In genomic region chr4:88441696-88442095, GRCh38 we compare ENCODE assay signal across 16 cellular contexts. TPM values are rescaled to one million over a fixed set of nuclear protein-coding genes. Genes with fewer than 3 reads are reported as not detected.
A peak's percentile ranks its signal among the peaks of the same experiment; 100 is the strongest.
DNase-seq lines count a peak whose midpoint lies in the region; ATAC-seq and TF ChIP-seq lines count a peak whose summit lies in the region.
"Had no signal": no experiment of that assay in that cellular context is flagged by ENCODE, and none has a peak within 500 bp of the region (broad histone marks: within the 10 kb centered on the region; RNA-seq: fewer than 3 reads in every experiment).

No MANE protein-coding gene starts in this region.

- H3K27me3 ChIP-seq in CD4-positive, CD25-positive, alpha-beta regulatory T cell (ENCODE audit: control insufficient read depth, insufficient read depth, low read length) = no peaks in the 10 kb centered on the region
- H3K27me3 ChIP-seq in CD8-positive, alpha-beta T cell (ENCODE audit: insufficient read depth, low read length) = no peaks in the 10 kb centered on the region
- H3K27me3 ChIP-seq: BLaER1 treated with 17β-estradiol and CSF1 and Interleukin-3, amounts not matched to agents 10 nM and 100 nM had no signal

- H3K36me3 ChIP-seq in CD4-positive, CD25-positive, alpha-beta regulatory T cell (ENCODE audit: control insufficient read depth, insufficient read depth, low read length) = peaks cover 51% of the 10 kb centered on the region
- peaks cover 13% of the 10 kb centered on the region for H3K36me3 ChIP-seq in CD8-positive, alpha-beta T cell (ENCODE audit: insufficient read depth, low read length)

- peaks cover 0 to 7% (median 2%) of the 10 kb centered on the region in 4 donors for H3K4me1 Mint-ChIP-seq in CD4-positive, CD25-positive, alpha-beta regulatory T cell
- no peaks in the 10 kb centered on the region for H3K4me1 Mint-ChIP-seq in CD8-positive, alpha-beta T cell (ENCODE audit: low read depth)
- H3K4me1 Mint-ChIP-seq in effector memory CD8-positive, alpha-beta T cell (ENCODE audit: low read depth in 2 of 2) = peaks cover 0 to 7% of the 10 kb centered on the region in 2 donors
- H3K4me1 Mint-ChIP-seq in stimulated activated memory B cell treated with anti-CD40 and anti-IgM and Interleukin-4, amounts not matched to agents 10 μg/mL and 1 μg/mL and 100 μg/mL, for 72 hours = no peaks in the 10 kb centered on the region

- peaks cover 46% of the 10 kb centered on the region for H3K36me3 Mint-ChIP-seq in CD4-positive, CD25-positive, alpha-beta regulatory T cell
- H3K36me3 Mint-ChIP-seq in CD8-positive, alpha-beta T cell = peaks cover 44% of the 10 kb centered on the region
- peaks cover 24% of the 10 kb centered on the region for H3K36me3 Mint-ChIP-seq in effector memory CD8-positive, alpha-beta T cell (ENCODE audit: insufficient read depth)
- peaks cover 26% of the 10 kb centered on the region for H3K36me3 Mint-ChIP-seq in stimulated activated memory B cell treated with anti-CD40 and anti-IgM and Interleukin-4, amounts not matched to agents 10 μg/mL and 1 μg/mL and 100 μg/mL, for 72 hours

- no peaks in the 10 kb centered on the region for H3K27me3 Mint-ChIP-seq in CD4-positive, CD25-positive, alpha-beta regulatory T cell
- no peaks in the 10 kb centered on the region for H3K27me3 Mint-ChIP-seq in CD8-positive, alpha-beta T cell (ENCODE audit: low read depth)
- no peaks in the 10 kb centered on the region for H3K27me3 Mint-ChIP-seq in effector memory CD8-positive, alpha-beta T cell
- no peaks in the 10 kb centered on the region for H3K27me3 Mint-ChIP-seq in stimulated activated memory B cell treated with anti-CD40 and anti-IgM and Interleukin-4, amounts not matched to agents 10 μg/mL and 1 μg/mL and 100 μg/mL, for 72 hours

- intact Hi-C loops in CD8-positive, alpha-beta T cell (cut with DNase I, micrococcal nuclease) = no loop called here

- no peaks in the 10 kb centered on the region for H3K4me1 ChIP-seq in CD4-positive, CD25-positive, alpha-beta regulatory T cell (ENCODE audit: control insufficient read depth, insufficient read depth, low read length, poor library complexity, severe bottlenecking)
- H3K4me1 ChIP-seq in CD8-positive, alpha-beta T cell (ENCODE audit: insufficient read depth, low read length) = no peaks in the 10 kb centered on the region
- H3K4me1 ChIP-seq: BLaER1 treated with 17β-estradiol and CSF1 and Interleukin-3, amounts not matched to agents 10 nM and 100 nM; Caco-2 had no signal

- no peak for TF ChIP-seq CTCF in CD8-positive, alpha-beta T cell (IDR thresholded peaks at IDR 0.05)

- H3K27ac Mint-ChIP-seq in CD4-positive, CD25-positive, alpha-beta regulatory T cell = peak overlapping the region in 2 of 3 donors; percentile 42 to 71
- H3K27ac Mint-ChIP-seq in CD8-positive, alpha-beta T cell = peak overlapping the region; percentile 42
- peak overlapping the region; percentile 20 to 72 for H3K27ac Mint-ChIP-seq in effector memory CD8-positive, alpha-beta T cell
- H3K27ac Mint-ChIP-seq in stimulated activated memory B cell treated with anti-CD40 and anti-IgM and Interleukin-4, amounts not matched to agents 10 μg/mL and 1 μg/mL and 100 μg/mL, for 72 hours = no peak overlapping the region

- no peaks in the 10 kb centered on the region for H3K9me3 Mint-ChIP-seq in CD4-positive, CD25-positive, alpha-beta regulatory T cell
- H3K9me3 Mint-ChIP-seq in CD8-positive, alpha-beta T cell = no peaks in the 10 kb centered on the region
- no peaks in the 10 kb centered on the region for H3K9me3 Mint-ChIP-seq in effector memory CD8-positive, alpha-beta T cell
- peaks cover 4% of the 10 kb centered on the region for H3K9me3 Mint-ChIP-seq in stimulated activated memory B cell treated with anti-CD40 and anti-IgM and Interleukin-4, amounts not matched to agents 10 μg/mL and 1 μg/mL and 100 μg/mL, for 72 hours

- H3K27ac ChIP-seq in CD4-positive, CD25-positive, alpha-beta regulatory T cell (ENCODE audit: insufficient read depth, low read length, poor library complexity, severe bottlenecking) = no peak overlapping the region
- no peak overlapping the region for H3K27ac ChIP-seq in CD8-positive, alpha-beta T cell (ENCODE audit: low read depth, low read length)
- H3K27ac ChIP-seq: BLaER1 treated with 17β-estradiol and CSF1 and Interleukin-3, amounts not matched to agents 10 nM and 100 nM had no signal

- no peak overlapping the region for H3K4me3 Mint-ChIP-seq in CD4-positive, CD25-positive, alpha-beta regulatory T cell
- H3K4me3 Mint-ChIP-seq in CD8-positive, alpha-beta T cell = no peak overlapping the region
- H3K4me3 Mint-ChIP-seq in effector memory CD8-positive, alpha-beta T cell = no peak overlapping the region
- H3K4me3 Mint-ChIP-seq in stimulated activated memory B cell treated with anti-CD40 and anti-IgM and Interleukin-4, amounts not matched to agents 10 μg/mL and 1 μg/mL and 100 μg/mL, for 72 hours = no peak overlapping the region

- CTCF ChIA-PET in CD8-positive, alpha-beta T cell (lab: Charles Lee) = interaction anchor here (1.0 to 1.3 kb wide), 3 partner anchors 8 to 70 kb away, joined by 3 read pairs; no protein-coding TSS in a partner anchor

- H3K9me3 ChIP-seq in CD4-positive, CD25-positive, alpha-beta regulatory T cell (ENCODE audit: control insufficient read depth in 2 of 2, low read length in 2 of 2) = no peaks in the 10 kb centered on the region
- no peaks in the 10 kb centered on the region for H3K9me3 ChIP-seq in CD8-positive, alpha-beta T cell (ENCODE audit: low read length)
- H3K9me3 ChIP-seq: Caco-2 had no signal

- H3K4me3 ChIP-seq in CD4-positive, CD25-positive, alpha-beta regulatory T cell (ENCODE audit: low read depth, low read length) = no peak overlapping the region
- no peak overlapping the region for H3K4me3 ChIP-seq in CD8-positive, alpha-beta T cell (ENCODE audit: low read depth, low read length)
- H3K4me3 ChIP-seq: BLaER1 treated with 17β-estradiol and CSF1 and Interleukin-3, amounts not matched to agents 10 nM and 100 nM; K562 had no signal

- no peak for DNase-seq in CD4-positive, CD25-positive, alpha-beta regulatory T cell
- DNase-seq in CD8-positive, alpha-beta T cell = no peak
- no peak for DNase-seq in effector memory CD8-positive, alpha-beta T cell
- DNase-seq in myocyte (ENCODE audit: low read depth) = peak; percentile 13
- DNase-seq in NCI-H774 (lab: John Stamatoyannopoulos, UW) = no peak
- DNase-seq: Caco-2, NCI-H1092 treated with DMSO at 0.1 percent for 48 hours, NCI-H2081 treated with DMSO at 0.1 percent for 48 hours, NCI-H510A, NCI-H748 treated with DMSO at 0.1 percent for 48 hours, OCI-M1, Right ventricle myocardium superior had no signal

- POLR2A ChIA-PET in CD8-positive, alpha-beta T cell (lab: Charles Lee) = interaction anchor here (0.7 kb wide), 1 partner anchor 16 kb away, joined by 3 read pairs; no protein-coding TSS in a partner anchor

- no peak for ATAC-seq in CD4-positive, CD25-positive, alpha-beta regulatory T cell (ENCODE audit: low read depth in 2 of 2)
- no peak for ATAC-seq in CD8-positive, alpha-beta T cell
- ATAC-seq in effector memory CD8-positive, alpha-beta T cell (replicated peaks) = no peak
- ATAC-seq in stimulated activated memory B cell treated with anti-CD40 and anti-IgM and Interleukin-4, amounts not matched to agents 10 μg/mL and 1 μg/mL and 100 μg/mL, for 72 hours = no peak
- ATAC-seq in GM18520 (IDR thresholded peaks at IDR 0.05; ENCODE audit: unreplicated experiment) = no peak
- ATAC-seq: K562 had no signal

RNA-seq across cellular contexts. Expression of gene HERC5, which starts 15.2 kb away (rescaled TPM):
- total RNA-seq in CD4-positive, CD25-positive, alpha-beta regulatory T cell = 29.4 TPM
- polyA plus RNA-seq in CD4-positive, CD25-positive, alpha-beta regulatory T cell = 10 to 100 TPM; 24.6 to 33.9 (median 26.8) TPM
- total RNA-seq in CD8-positive, alpha-beta T cell = 10 to 100 TPM; 13.2 to 13.5 TPM
- 1.5 and 4.9 TPM in 2 replicates for total RNA-seq in myocyte
- polyA plus RNA-seq in myocyte (2012) = 0.42 TPM
- polyA plus RNA-seq: K562 had no signal
